In genomic region chr22:45334068-45334467, GRCh38 we compare ENCODE assay signal across 19 cellular contexts. TPM values are rescaled to one million over a fixed set of nuclear protein-coding genes. Genes with fewer than 3 reads are reported as not detected.
DNase-seq lines count a peak whose midpoint lies in the region; ATAC-seq and TF ChIP-seq lines count a peak whose summit lies in the region.
"Had no signal": no experiment of that assay in that cellular context is flagged by ENCODE, and none has a peak within 500 bp of the region (broad histone marks: within the 10 kb centered on the region; RNA-seq: fewer than 3 reads in every experiment).

No MANE protein-coding gene starts in this region.

- H3K9me3 ChIP-seq in cardiac muscle cell (ENCODE audit: low read depth) (no peaks in the 10 kb centered on the region), MG63 (no peaks in the 10 kb centered on the region), esophagus squamous epithelium (no peaks in the 10 kb centered on the region), body of pancreas (no peaks in the 10 kb centered on the region)
- H3K9me3 ChIP-seq: BE2C, tibial nerve had no signal

- TF ChIP-seq POLR2A in esophagus squamous epithelium (IDR thresholded peaks at IDR 0.05) (no peak), body of pancreas (IDR thresholded peaks at IDR 0.05) (no peak)

- H3K4me3 ChIP-seq in cardiac muscle cell: no peak overlapping the region
- H3K4me3 ChIP-seq in MG63: no peak overlapping the region
- H3K4me3 ChIP-seq in esophagus squamous epithelium: no peak overlapping the region
- no peak overlapping the region for H3K4me3 ChIP-seq in body of pancreas
- H3K4me3 ChIP-seq: tibial nerve had no signal

- H3K4me1 Mint-ChIP-seq in stimulated activated effector memory CD8-positive, alpha-beta T cell treated with anti-CD3 and anti-CD28 coated beads, Interleukin-12 subunit alpha, Interleukin-12 subunit beta, amount 100 ng/mL, for 72 hours: peaks cover 12% of the 10 kb centered on the region
- H3K4me1 Mint-ChIP-seq: mesothelial cell of epicardium had no signal

- no peak overlapping the region for H3K27ac Mint-ChIP-seq in stimulated activated effector memory CD8-positive, alpha-beta T cell treated with anti-CD3 and anti-CD28 coated beads, Interleukin-12 subunit alpha, Interleukin-12 subunit beta, amount 100 ng/mL, for 72 hours
- H3K27ac Mint-ChIP-seq: dendritic cell treated with granulocyte-macrophage colony-stimulating factor and Interleukin-4, amounts not matched to agents 40 ng/mL and 50 ng/mL, for 4 days; mesothelial cell of epicardium had no signal

- H3K27ac ChIP-seq in cardiac muscle cell (peak overlapping the region; percentile 71), esophagus squamous epithelium (peak overlapping the region in 3 of 4 donors; percentile 66 to 75 (median 73)), body of pancreas (no peak overlapping the region)
- H3K27ac ChIP-seq: tibial nerve had no signal

- TF ChIP-seq CTCF in cardiac muscle cell (IDR thresholded peaks at IDR 0.05; ENCODE audit: low read depth, low read length) (no peak), esophagus squamous epithelium (IDR thresholded peaks at IDR 0.05) (no peak), body of pancreas (IDR thresholded peaks at IDR 0.05) (no peak)

- peaks cover 15% of the 10 kb centered on the region for H3K4me1 ChIP-seq in cardiac muscle cell (ENCODE audit: low read depth)
- H3K4me1 ChIP-seq in esophagus squamous epithelium: peaks cover 27 to 44% (median 33%) of the 10 kb centered on the region in 3 donors
- H3K4me1 ChIP-seq in body of pancreas: no peaks in the 10 kb centered on the region

- H3K36me3 Mint-ChIP-seq in stimulated activated effector memory CD8-positive, alpha-beta T cell treated with anti-CD3 and anti-CD28 coated beads, Interleukin-12 subunit alpha, Interleukin-12 subunit beta, amount 100 ng/mL, for 72 hours: peaks cover 81% of the 10 kb centered on the region

- DNase-seq in cardiac muscle cell (ENCODE audit: low read depth in 1 of 2, low spot score in 1 of 2) (no peak), Right ventricle myocardium inferior (ENCODE audit: missing footprints) (no peak), MG63 (peak; percentile 70), esophagus squamous epithelium (lab: John Stamatoyannopoulos, UW) (no peak), body of pancreas (no peak)
- DNase-seq in stimulated activated effector memory CD8-positive, alpha-beta T cell treated with anti-CD3 and anti-CD28 coated beads, Interleukin-12 subunit alpha, Interleukin-12 subunit beta, amount 100 ng/mL, for 72 hours (ENCODE audit: low spot score in 2 of 2): no peak
- DNase-seq: activated effector memory CD4-positive, alpha-beta T cell treated with anti-CD3 and anti-CD28 coated beads, Interleukin-2, amount 50 U/mL, for 16 hours; BE2C; DMS53; erythroblast; islet precursor cell; NCI-H2081 treated with DMSO at 0.1 percent for 48 hours; NCI-H774 had no signal

- ATAC-seq in Right ventricle myocardium inferior (no peak), body of pancreas (no peak), HG03469 (IDR thresholded peaks at IDR 0.05; ENCODE audit: unreplicated experiment) (no peak)
- peak; percentile 58 for ATAC-seq in stimulated activated effector memory CD8-positive, alpha-beta T cell treated with anti-CD3 and anti-CD28 coated beads, Interleukin-12 subunit alpha, Interleukin-12 subunit beta, amount 100 ng/mL, for 72 hours
- ATAC-seq: HCT116 had no signal

- intact Hi-C loops in Right ventricle myocardium inferior (cut with DNase I): no loop called here
- intact Hi-C loops in esophagus squamous epithelium (cut with DNase I): no loop called here
- intact Hi-C loops in body of pancreas (cut with DNase I): no loop called here

- H3K27me3 ChIP-seq in cardiac muscle cell: no peaks in the 10 kb centered on the region
- no peaks in the 10 kb centered on the region for H3K27me3 ChIP-seq in MG63
- H3K27me3 ChIP-seq in esophagus squamous epithelium: no peaks in the 10 kb centered on the region
- H3K27me3 ChIP-seq in body of pancreas: no peaks in the 10 kb centered on the region
- H3K27me3 ChIP-seq: BE2C, tibial nerve had no signal

- WGBS in esophagus squamous epithelium, 2 donors: 23 to 35% methylated on average over 5 of the region's 5 CpGs
- WGBS in body of pancreas, 2 donors: 66 to 72% methylated on average over 5 of the region's 5 CpGs

- no peaks in the 10 kb centered on the region for H3K9me3 Mint-ChIP-seq in stimulated activated effector memory CD8-positive, alpha-beta T cell treated with anti-CD3 and anti-CD28 coated beads, Interleukin-12 subunit alpha, Interleukin-12 subunit beta, amount 100 ng/mL, for 72 hours
- H3K9me3 Mint-ChIP-seq: dendritic cell treated with granulocyte-macrophage colony-stimulating factor and Interleukin-4, amounts not matched to agents 40 ng/mL and 50 ng/mL, for 4 days; mesothelial cell of epicardium had no signal

- H3K4me3 Mint-ChIP-seq in stimulated activated effector memory CD8-positive, alpha-beta T cell treated with anti-CD3 and anti-CD28 coated beads, Interleukin-12 subunit alpha, Interleukin-12 subunit beta, amount 100 ng/mL, for 72 hours: no peak overlapping the region
- H3K4me3 Mint-ChIP-seq: dendritic cell treated with granulocyte-macrophage colony-stimulating factor and Interleukin-4, amounts not matched to agents 40 ng/mL and 50 ng/mL, for 4 days; mesothelial cell of epicardium had no signal

- H3K36me3 ChIP-seq in cardiac muscle cell (peaks cover 46% of the 10 kb centered on the region), MG63 (peaks cover 36% of the 10 kb centered on the region), esophagus squamous epithelium (peaks cover 4 to 94% (median 9%) of the 10 kb centered on the region in 3 donors), body of pancreas (replicated peaks in 1 of 2; ENCODE audit: insufficient read depth in 1 of 2, low read depth in 2 of 2) (peaks cover 4 to 16% of the 10 kb centered on the region in 2 donors)

RNA-seq across cellular contexts. Expression of gene FAM118A, which starts 24.3 kb away (rescaled TPM):
- total RNA-seq in cardiac muscle cell (104 and 240 TPM in 2 replicates), Right ventricle myocardium inferior (18.7 TPM), esophagus squamous epithelium (10 to 100 TPM; 12.5 to 95.4 (median 18.8) TPM), body of pancreas (100 to 1,000 TPM in 1 of 2 donors, 10 to 100 TPM in 1; 13.0 to 149 TPM)
- polyA plus RNA-seq in cardiac muscle cell: 227 and 323 TPM in 2 replicates
- total RNA-seq in MG63 (2014; rRNA removed; shearing (Covaris generic); ENCODE audit: low replicate concordance): 17.1 and 20.5 TPM in 2 replicates

RNA-seq across cellular contexts. Expression of gene UPK3A, which starts 49.3 kb away (rescaled TPM):
- total RNA-seq in cardiac muscle cell (0.21 TPM in 1 of 2 replicates, not detected in the other), Right ventricle myocardium inferior (0.54 TPM), esophagus squamous epithelium (not detected), body of pancreas (not detected)
- polyA plus RNA-seq in cardiac muscle cell: 0.45 TPM in 1 of 2 replicates, not detected in the other
- total RNA-seq in MG63 (2014; rRNA removed; shearing (Covaris generic); ENCODE audit: low replicate concordance): not detected in 2 replicates
- total RNA-seq: LHCN-M2, tibial nerve had no signal

Comparison
In these comparisons a context has a peak if more than half of its experiments do, and no peak if none do; other contexts are left out.
1. H3K27ac ChIP-seq: peak in cardiac muscle cell (single experiment) and esophagus squamous epithelium (3 of 4); none in body of pancreas (0 of 4).